In the genomic region with DNA sequence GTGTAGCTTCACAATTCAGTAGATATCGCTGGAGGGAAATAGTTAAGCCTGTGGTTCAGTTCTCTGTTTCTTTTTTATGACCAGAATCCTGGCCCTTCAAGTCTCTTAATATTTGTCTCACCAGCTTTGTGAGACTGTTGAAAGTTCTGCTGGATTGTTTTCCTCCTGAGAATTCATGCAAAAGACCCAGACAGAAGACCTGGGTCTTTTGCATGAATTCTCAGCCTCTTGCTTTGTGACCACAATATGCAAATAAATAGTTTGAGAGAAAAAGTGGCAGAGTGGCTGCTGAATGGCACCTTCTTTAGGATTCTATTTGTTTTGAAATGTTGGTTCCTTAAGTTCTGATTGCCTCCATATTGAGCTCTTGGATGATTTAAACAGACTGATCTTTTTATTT, we compare ENCODE assay signal across 12 cellular contexts. TPM values are rescaled to one million over a fixed set of nuclear protein-coding genes. Genes with fewer than 3 reads are reported as not detected.
A peak's percentile ranks its signal among the peaks of the same experiment; 100 is the strongest.
DNase-seq lines count a peak whose midpoint lies in the region; ATAC-seq and TF ChIP-seq lines count a peak whose summit lies in the region.
"Had no signal": no experiment of that assay in that cellular context is flagged by ENCODE, and none has a peak within 500 bp of the region (broad histone marks: within the 10 kb centered on the region; RNA-seq: fewer than 3 reads in every experiment).

No MANE protein-coding gene starts in this region.

- no peaks in the 10 kb centered on the region for H3K27me3 Mint-ChIP-seq in activated T-cell treated with anti-CD3 and anti-CD28 coated beads, Interleukin-2, amount 50 U/mL, for 4 hours (ENCODE audit: low read depth)
- no peaks in the 10 kb centered on the region for H3K27me3 Mint-ChIP-seq in activated naive CD8-positive, alpha-beta T cell treated with anti-CD3 and anti-CD28 coated beads, Interleukin-2, amount 50 U/mL, for 24 hours
- no peaks in the 10 kb centered on the region for H3K27me3 Mint-ChIP-seq in activated CD4-positive, alpha-beta T cell treated with anti-CD3 and anti-CD28 coated beads, Interleukin-2, amount 10 ng/mL, durations not matched to agents 24 days and 14 days
- H3K27me3 Mint-ChIP-seq: dendritic cell treated with granulocyte-macrophage colony-stimulating factor and Interleukin-4, amounts not matched to agents 40 ng/mL and 50 ng/mL, for 4 days had no signal

- peaks cover 59% of the 10 kb centered on the region for H3K4me1 Mint-ChIP-seq in activated T-cell treated with anti-CD3 and anti-CD28 coated beads, Interleukin-2, amount 50 U/mL, for 4 hours (ENCODE audit: low read depth)
- peaks cover 39% of the 10 kb centered on the region for H3K4me1 Mint-ChIP-seq in activated naive CD8-positive, alpha-beta T cell treated with anti-CD3 and anti-CD28 coated beads, Interleukin-2, amount 50 U/mL, for 24 hours
- H3K4me1 Mint-ChIP-seq in activated CD4-positive, alpha-beta T cell treated with anti-CD3 and anti-CD28 coated beads, Interleukin-2, amount 10 ng/mL, durations not matched to agents 24 days and 14 days = peaks cover 14% of the 10 kb centered on the region

- H3K27ac Mint-ChIP-seq in activated naive CD8-positive, alpha-beta T cell treated with anti-CD3 and anti-CD28 coated beads, Interleukin-2, amount 50 U/mL, for 24 hours = no peak overlapping the region
- H3K27ac Mint-ChIP-seq in activated CD4-positive, alpha-beta T cell treated with anti-CD3 and anti-CD28 coated beads, Interleukin-2, amount 10 ng/mL, durations not matched to agents 24 days and 14 days = no peak overlapping the region
- H3K27ac Mint-ChIP-seq: dendritic cell treated with granulocyte-macrophage colony-stimulating factor and Interleukin-4, amounts not matched to agents 40 ng/mL and 50 ng/mL, for 4 days had no signal

- DNase-seq in GM12865 (ENCODE audit: low read depth) (peak; percentile 69), NCI-H1048 (lab: John Stamatoyannopoulos, UW) (peak; percentile 62), HT-29 (ENCODE audit: low spot score) (no peak)
- DNase-seq in activated T-cell treated with anti-CD3 and anti-CD28 coated beads, Interleukin-2, amount 50 U/mL, for 4 hours = no peak
- DNase-seq in activated naive CD8-positive, alpha-beta T cell treated with anti-CD3 and anti-CD28 coated beads, Interleukin-2, amount 50 U/mL, for 24 hours = no peak
- no peak for DNase-seq in activated CD4-positive, alpha-beta T cell treated with anti-CD3 and anti-CD28 coated beads, Interleukin-2, amount 10 ng/mL, durations not matched to agents 24 days and 14 days
- DNase-seq: activated T-cell treated with anti-CD3 and anti-CD28 coated beads, Interleukin-2, amount 50 U/mL, for 72 hours; stimulated activated CD4-positive, alpha-beta T cell treated with anti-CD3 and anti-CD28 coated beads, Interleukin-15, amount 100 ng/mL, for 24 hours; T-helper 1 cell had no signal

- no peak overlapping the region for H3K4me3 ChIP-seq in GM12865 (ENCODE audit: low read depth, low read length)

- H3K36me3 Mint-ChIP-seq in activated T-cell treated with anti-CD3 and anti-CD28 coated beads, Interleukin-2, amount 50 U/mL, for 4 hours (ENCODE audit: insufficient read depth) = peaks cover 38% of the 10 kb centered on the region
- peaks cover 28% of the 10 kb centered on the region for H3K36me3 Mint-ChIP-seq in activated naive CD8-positive, alpha-beta T cell treated with anti-CD3 and anti-CD28 coated beads, Interleukin-2, amount 50 U/mL, for 24 hours (ENCODE audit: low read depth)
- peaks cover 37% of the 10 kb centered on the region for H3K36me3 Mint-ChIP-seq in activated CD4-positive, alpha-beta T cell treated with anti-CD3 and anti-CD28 coated beads, Interleukin-2, amount 10 ng/mL, durations not matched to agents 24 days and 14 days (ENCODE audit: low read depth)

- peaks cover 6% of the 10 kb centered on the region for H3K9me3 Mint-ChIP-seq in activated T-cell treated with anti-CD3 and anti-CD28 coated beads, Interleukin-2, amount 50 U/mL, for 4 hours
- H3K9me3 Mint-ChIP-seq in activated naive CD8-positive, alpha-beta T cell treated with anti-CD3 and anti-CD28 coated beads, Interleukin-2, amount 50 U/mL, for 24 hours = peaks cover 15% of the 10 kb centered on the region
- H3K9me3 Mint-ChIP-seq in activated CD4-positive, alpha-beta T cell treated with anti-CD3 and anti-CD28 coated beads, Interleukin-2, amount 10 ng/mL, durations not matched to agents 24 days and 14 days = peaks cover 13% of the 10 kb centered on the region

- H3K4me3 Mint-ChIP-seq in activated T-cell treated with anti-CD3 and anti-CD28 coated beads, Interleukin-2, amount 50 U/mL, for 4 hours = no peak overlapping the region
- H3K4me3 Mint-ChIP-seq in activated naive CD8-positive, alpha-beta T cell treated with anti-CD3 and anti-CD28 coated beads, Interleukin-2, amount 50 U/mL, for 24 hours = no peak overlapping the region
- H3K4me3 Mint-ChIP-seq in activated CD4-positive, alpha-beta T cell treated with anti-CD3 and anti-CD28 coated beads, Interleukin-2, amount 10 ng/mL, durations not matched to agents 24 days and 14 days = no peak overlapping the region
- H3K4me3 Mint-ChIP-seq: activated T-cell treated with anti-CD3 and anti-CD28 coated beads, Interleukin-2, amount 50 U/mL, for 72 hours; dendritic cell treated with granulocyte-macrophage colony-stimulating factor and Interleukin-4, amounts not matched to agents 40 ng/mL and 50 ng/mL, for 4 days had no signal

- no peak for TF ChIP-seq CTCF in GM12865 (IDR thresholded peaks at IDR 0.05; ENCODE audit: insufficient read depth, low read depth, low read length, missing control alignments)

- intact Hi-C loops in activated CD4-positive, alpha-beta T cell treated with anti-CD3 and anti-CD28 coated beads, Interleukin-2, amount 10 ng/mL, durations not matched to agents 24 days and 14 days (cut with micrococcal nuclease) = no loop called here

- ATAC-seq in GM19467 (IDR thresholded peaks at IDR 0.05; ENCODE audit: unreplicated experiment) (peak; percentile 98), HG03039 (IDR thresholded peaks at IDR 0.05; ENCODE audit: unreplicated experiment) (peak; percentile 95)
- ATAC-seq in activated T-cell treated with anti-CD3 and anti-CD28 coated beads, Interleukin-2, amount 50 U/mL, for 4 hours = no peak
- no peak for ATAC-seq in activated naive CD8-positive, alpha-beta T cell treated with anti-CD3 and anti-CD28 coated beads, Interleukin-2, amount 50 U/mL, for 24 hours
- ATAC-seq: activated T-cell treated with anti-CD3 and anti-CD28 coated beads, Interleukin-2, amount 50 U/mL, for 72 hours had no signal

RNA-seq across cellular contexts. Expression of a gene that starts 40.3 kb away (rescaled TPM):
- 10 to 100 TPM; 17.7 to 19.6 (median 19.1) TPM for total RNA-seq in activated T-cell treated with anti-CD3 and anti-CD28 coated beads, Interleukin-2, amount 50 U/mL, for 4 hours
- 26.4 and 27.7 TPM in 2 replicates for total RNA-seq in HT-29 (2014; rRNA removed; shearing (Covaris generic))
- 20.6 and 21.2 TPM in 2 replicates for total RNA-seq in activated CD4-positive, alpha-beta T cell treated with anti-CD3 and anti-CD28 coated beads, Interleukin-2, amount 10 ng/mL, durations not matched to agents 24 days and 14 days

Comparison
In these comparisons a context has a peak if more than half of its experiments do, and no peak if none do; other contexts are left out.
1. DNase-seq: peak in GM12865 (single experiment) and NCI-H1048 (single experiment); none in activated T-cell treated with anti-CD3 and anti-CD28 coated beads, Interleukin-2, amount 50 U/mL, for 4 hours (single experiment), activated naive CD8-positive, alpha-beta T cell treated with anti-CD3 and anti-CD28 coated beads, Interleukin-2, amount 50 U/mL, for 24 hours (single experiment), HT-29 (single experiment) and activated CD4-positive, alpha-beta T cell treated with anti-CD3 and anti-CD28 coated beads, Interleukin-2, amount 10 ng/mL, durations not matched to agents 24 days and 14 days (single experiment).
2. ATAC-seq: peak in GM19467 (single experiment) and HG03039 (single experiment); none in activated T-cell treated with anti-CD3 and anti-CD28 coated beads, Interleukin-2, amount 50 U/mL, for 4 hours (0 of 2) and activated naive CD8-positive, alpha-beta T cell treated with anti-CD3 and anti-CD28 coated beads, Interleukin-2, amount 50 U/mL, for 24 hours (single experiment).